In the genomic region with DNA sequence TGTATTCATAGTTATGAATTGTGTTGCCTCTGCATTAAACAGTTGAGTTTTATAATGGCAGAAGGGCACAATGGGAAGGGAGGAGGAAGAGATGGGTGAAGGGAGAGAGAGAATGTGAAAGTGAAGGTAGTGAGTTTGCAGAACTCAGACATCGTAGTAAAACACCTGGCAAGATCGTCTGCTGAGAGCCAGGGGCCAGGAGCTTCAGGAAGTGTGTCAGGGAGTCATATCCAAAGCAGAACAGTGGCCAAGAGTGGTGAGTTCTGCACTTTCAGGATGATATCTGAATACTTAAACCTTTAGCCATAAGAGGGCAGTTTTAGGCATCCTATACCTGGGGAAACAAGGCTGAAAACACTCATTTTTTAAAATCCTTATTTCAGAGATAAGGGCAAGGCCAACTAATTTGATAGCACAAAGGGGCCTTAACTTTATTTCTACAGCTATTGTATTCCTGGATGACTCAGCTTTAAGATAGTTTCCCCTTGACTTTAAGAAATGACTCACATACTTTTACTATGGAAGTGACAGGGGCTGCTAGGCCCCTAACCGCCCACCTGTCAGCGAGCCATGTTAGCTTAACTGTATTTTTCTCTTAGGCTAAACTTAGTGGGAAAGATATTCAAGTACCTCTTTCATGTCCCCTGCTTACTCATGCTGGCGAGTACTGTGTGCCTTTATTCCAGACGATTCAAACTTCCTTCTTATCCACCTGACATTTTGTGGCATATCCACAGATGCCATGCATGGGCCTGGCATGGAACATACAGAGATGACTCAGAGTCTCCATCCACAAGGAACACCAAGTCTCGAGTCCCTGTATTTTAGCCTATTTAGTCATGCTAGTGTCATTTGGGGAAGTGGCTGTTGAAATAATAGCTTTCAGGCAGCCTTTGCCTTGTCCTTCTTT, we compare ENCODE assay signal across 9 cellular contexts. TPM values are rescaled to one million over a fixed set of nuclear protein-coding genes. Genes with fewer than 3 reads are reported as not detected.
DNase-seq lines count a peak whose midpoint lies in the region; ATAC-seq, FAIRE-seq and TF ChIP-seq lines count a peak whose summit lies in the region.
"Had no signal": no experiment of that assay in that cellular context is flagged by ENCODE, and none has a peak within 500 bp of the region (broad histone marks: within the 10 kb centered on the region; RNA-seq: fewer than 3 reads in every experiment).

No MANE protein-coding gene starts in this region.

- H3K18ac ChIP-seq in mesendoderm (ENCODE audit: low read length): no peak overlapping the region

- H3K79me2 ChIP-seq in PC-9 (ENCODE audit: low read depth) (no peaks in the 10 kb centered on the region), astrocyte (ENCODE audit: insufficient read depth, low read length) (no peaks in the 10 kb centered on the region), mesendoderm (ENCODE audit: control insufficient read depth, insufficient read depth, low read length) (no peaks in the 10 kb centered on the region)

- no peak overlapping the region for H3K23ac ChIP-seq in mesendoderm (ENCODE audit: low read length)

- peak overlapping the region; percentile 33 for H2BK5ac ChIP-seq in mesendoderm (ENCODE audit: low read length)

- intact Hi-C loops in PC-9 (cut with micrococcal nuclease; ENCODE audit: unreplicated experiment) (loop anchor here (1.0 to 5.0 kb wide), 2 partner anchors 45 to 79 kb away; partner anchors contain the start of gene ABHD2), kidney (cut with DNase I) (no loop called here)

- DNase-seq in PC-9: peak; percentile 46 to 83
- DNase-seq in astrocyte (ENCODE audit: low read depth): peak; percentile 91
- peak; percentile 80 for DNase-seq in mesendoderm
- no peak for DNase-seq in kidney
- no peak for DNase-seq in NCI-H187 (lab: John Stamatoyannopoulos, UW)

- H3K27ac Mint-ChIP-seq in astrocyte (ENCODE audit: unreplicated experiment): peak overlapping the region; percentile 90

- H3K4me2 ChIP-seq in PC-9 (peak overlapping the region; percentile 62), astrocyte (ENCODE audit: low read length) (peak overlapping the region; percentile 72), mesendoderm (ENCODE audit: low read length) (no peak overlapping the region)

- peaks cover 23% of the 10 kb centered on the region for H3K4me1 Mint-ChIP-seq in astrocyte (ENCODE audit: low read depth, unreplicated experiment)

- CTCF ChIA-PET in PC-9 (lab: Charles Lee): interaction anchor here (1.0 to 1.6 kb wide), 4 partner anchors 52 to 266 kb away, joined by 3 to 7 read pairs (median 4); no protein-coding TSS in a partner anchor

- H3K4me3 ChIP-seq in PC-9 (0 out of 2 replicates have a peak overlapping the region, but pooled peaks have one; percentile 12), astrocyte (ENCODE audit: insufficient read depth, low read depth, low read length) (peak overlapping the region; percentile 15), mesendoderm (ENCODE audit: low read length) (no peak overlapping the region), subcutaneous abdominal adipose tissue (ENCODE audit: low read depth in 1 of 5, low read length in 5 of 5) (no peak overlapping the region), kidney (ENCODE audit: low read length in 2 of 2) (no peak overlapping the region)

- no peak overlapping the region for H4K5ac ChIP-seq in mesendoderm (ENCODE audit: low read length)

- H2BK15ac ChIP-seq in mesendoderm (replicated peaks; ENCODE audit: low read depth): no peak overlapping the region

- H3K36me3 ChIP-seq in PC-9 (ENCODE audit: low read depth) (0 out of 2 replicates have a peak, but pooled peaks cover under 1% of the 10 kb centered on the region), astrocyte (ENCODE audit: insufficient read depth, low read length) (no peaks in the 10 kb centered on the region), mesendoderm (ENCODE audit: control insufficient read depth, insufficient read depth, low read length) (no peaks in the 10 kb centered on the region), subcutaneous abdominal adipose tissue (ENCODE audit: control insufficient read depth in 5 of 5, insufficient read depth in 5 of 5, low read length in 5 of 5) (peaks cover 0 to 8% (median 4%) of the 10 kb centered on the region in 5 donors), kidney (ENCODE audit: control insufficient read depth in 1 of 2, insufficient read depth in 2 of 2, low read length in 2 of 2) (no peaks in the 10 kb centered on the region)

- FAIRE-seq in astrocyte (lab: Jason Lieb, UNC) (no peak), kidney (lab: Jason Lieb, UNC) (no peak)

- no peaks in the 10 kb centered on the region for H3K9me3 ChIP-seq in PC-9 (ENCODE audit: insufficient read depth, low read depth)
- H3K9me3 ChIP-seq in astrocyte (ENCODE audit: insufficient read depth, low read depth, low read length): no peaks in the 10 kb centered on the region
- no peaks in the 10 kb centered on the region for H3K9me3 ChIP-seq in subcutaneous abdominal adipose tissue (ENCODE audit: control insufficient read depth in 5 of 5, low read length in 5 of 5)
- H3K9me3 ChIP-seq in kidney (ENCODE audit: control insufficient read depth in 1 of 2, low read length in 2 of 2): no peaks in the 10 kb centered on the region

- H3K36me3 Mint-ChIP-seq in astrocyte (ENCODE audit: low read depth, unreplicated experiment): peaks cover 3% of the 10 kb centered on the region

- no peaks in the 10 kb centered on the region for H3K27me3 Mint-ChIP-seq in astrocyte (ENCODE audit: low read depth, unreplicated experiment)

- H3K27ac ChIP-seq in PC-9 (peak overlapping the region; percentile 85), astrocyte (ENCODE audit: low read depth, low read length) (peak overlapping the region; percentile 73), mesendoderm (ENCODE audit: low read depth, low read length) (peak overlapping the region; percentile 27), subcutaneous abdominal adipose tissue (ENCODE audit: low read depth, low read length) (peak overlapping the region; percentile 31), kidney (ENCODE audit: low read depth in 2 of 2, low read length in 2 of 2) (no peak overlapping the region)

- H3K9ac ChIP-seq in astrocyte (ENCODE audit: low read length) (peak overlapping the region; percentile 23), mesendoderm (ENCODE audit: low read length) (no peak overlapping the region), subcutaneous abdominal adipose tissue (ENCODE audit: low read length in 5 of 5) (no peak overlapping the region), kidney (ENCODE audit: low read length in 2 of 2) (no peak overlapping the region)

- no peaks in the 10 kb centered on the region for H3K9me3 Mint-ChIP-seq in astrocyte (ENCODE audit: unreplicated experiment)

- TF ChIP-seq CTCF in PC-9 (conservative IDR thresholded peaks at IDR 0.05) (no peak), astrocyte (IDR thresholded peaks at IDR 0.05; ENCODE audit: insufficient read depth, low read depth, low read length) (no peak), kidney (IDR thresholded peaks at IDR 0.05; ENCODE audit: borderline replicate concordance, extremely low read depth, insufficient read depth) (no peak)

- H4K20me1 ChIP-seq in PC-9 (ENCODE audit: insufficient read depth) (no peaks in the 10 kb centered on the region), astrocyte (ENCODE audit: insufficient read depth, low read length) (peaks cover 7% of the 10 kb centered on the region)

- no peak overlapping the region for H3K4ac ChIP-seq in mesendoderm (ENCODE audit: low read depth, low read length)

- H3K79me1 ChIP-seq in mesendoderm (ENCODE audit: low read length): no peaks in the 10 kb centered on the region

- H3K9me2 ChIP-seq in PC-9 (ENCODE audit: insufficient read depth): no peaks in the 10 kb centered on the region

- ATAC-seq in GM18858 (IDR thresholded peaks at IDR 0.05; ENCODE audit: unreplicated experiment) (peak; percentile 59), HG02678 (IDR thresholded peaks at IDR 0.05; ENCODE audit: unreplicated experiment) (peak; percentile 75)

- H3K4me1 ChIP-seq in PC-9 (replicated peaks; ENCODE audit: insufficient read depth) (peaks cover 27% of the 10 kb centered on the region), astrocyte (ENCODE audit: insufficient read depth, low read length) (peaks cover 27% of the 10 kb centered on the region), mesendoderm (ENCODE audit: control insufficient read depth, low read depth, low read length) (peaks cover 7% of the 10 kb centered on the region), subcutaneous abdominal adipose tissue (ENCODE audit: control insufficient read depth in 5 of 5, insufficient read depth in 5 of 5, low read length in 5 of 5) (peaks cover 2 to 32% (median 12%) of the 10 kb centered on the region in 5 donors), kidney (ENCODE audit: control insufficient read depth in 1 of 2, insufficient read depth in 1 of 2, low read depth in 1 of 2, low read length in 2 of 2) (peaks cover 27 to 29% of the 10 kb centered on the region in 2 donors)

- no peak overlapping the region for H2BK120ac ChIP-seq in mesendoderm (ENCODE audit: low read depth, low read length)

- WGBS in mesendoderm (ENCODE audit: extremely low coverage, insufficient coverage, low lambda C conversion rate): no CpG with 5 or more reads among the region's 7 CpGs

- POLR2A ChIA-PET in PC-9 (lab: Charles Lee; ENCODE audit: unreplicated experiment): interaction anchor here (0.6 to 0.9 kb wide), 4 partner anchors 40 to 137 kb away, joined by 3 to 32 read pairs (median 10); no protein-coding TSS in a partner anchor

- H4K8ac ChIP-seq in mesendoderm (ENCODE audit: low read depth, low read length): no peak overlapping the region

- H3F3A ChIP-seq in PC-9 (ENCODE audit: insufficient read depth, low read depth): peaks cover 36% of the 10 kb centered on the region

- H3K4me3 Mint-ChIP-seq in astrocyte (ENCODE audit: unreplicated experiment): no peak overlapping the region

- H2AFZ ChIP-seq in PC-9 (peak overlapping the region; percentile 11; the same call in 1 of the 2 replicates), astrocyte (ENCODE audit: low read depth, low read length) (no peak overlapping the region)

- H3K27me3 ChIP-seq in PC-9 (ENCODE audit: insufficient read depth, low read depth) (no peaks in the 10 kb centered on the region), astrocyte (ENCODE audit: insufficient read depth, low read length) (no peaks in the 10 kb centered on the region), mesendoderm (ENCODE audit: insufficient read depth, low read length, poor library complexity) (no peaks in the 10 kb centered on the region), subcutaneous abdominal adipose tissue (ENCODE audit: control insufficient read depth in 5 of 5, insufficient read depth in 4 of 5, low read length in 5 of 5) (no peaks in the 10 kb centered on the region)

- BruUV-seq in PC-9 (replicated peaks; lab: Mats Ljungman, UMichigan): TSS peak; percentile 73

- no peak overlapping the region for H2AK5ac ChIP-seq in mesendoderm (ENCODE audit: low read length)

- H3K56ac ChIP-seq in mesendoderm (ENCODE audit: low read length): peak overlapping the region; percentile 18

RNA-seq across cellular contexts. Expression of gene RLBP1, which starts 53.9 kb away (rescaled TPM):
- total RNA-seq in PC-9 (2021): not detected in 2 replicates
- not detected in 2 replicates for total RNA-seq in astrocyte
- polyA plus RNA-seq in mesendoderm (2013, experiment 1 of 2): 0.06 TPM
- polyA plus RNA-seq in mesendoderm (2013, experiment 2 of 2): 0.06 TPM
- total RNA-seq in kidney: not detected
- polyA plus RNA-seq in kidney (ENCODE audit: insufficient read depth, low read depth, low replicate concordance): not detected
- total RNA-seq: T-helper 2 cell treated with Interferon-gamma antibody and Interleukin-4, amounts not matched to agents 100 ng/mL and 5 ng/mL, for 36 hours had no signal

Comparison
In these comparisons a context has a peak if more than half of its experiments do, and no peak if none do; other contexts are left out.
1. DNase-seq: peak in PC-9 (2 of 2), astrocyte (single experiment) and mesendoderm (single experiment); none in kidney (single experiment) and NCI-H187 (0 of 2).
2. H3K27ac ChIP-seq: peak in PC-9 (single experiment), astrocyte (single experiment), mesendoderm (single experiment) and subcutaneous abdominal adipose tissue (single experiment); none in kidney (0 of 2).
3. H3K4me3 ChIP-seq: peak in PC-9 (single experiment) and astrocyte (single experiment); none in mesendoderm (single experiment), subcutaneous abdominal adipose tissue (0 of 5) and kidney (0 of 2).